10 cellular contexts compared by ENCODE assay signal in the genomic region with DNA sequence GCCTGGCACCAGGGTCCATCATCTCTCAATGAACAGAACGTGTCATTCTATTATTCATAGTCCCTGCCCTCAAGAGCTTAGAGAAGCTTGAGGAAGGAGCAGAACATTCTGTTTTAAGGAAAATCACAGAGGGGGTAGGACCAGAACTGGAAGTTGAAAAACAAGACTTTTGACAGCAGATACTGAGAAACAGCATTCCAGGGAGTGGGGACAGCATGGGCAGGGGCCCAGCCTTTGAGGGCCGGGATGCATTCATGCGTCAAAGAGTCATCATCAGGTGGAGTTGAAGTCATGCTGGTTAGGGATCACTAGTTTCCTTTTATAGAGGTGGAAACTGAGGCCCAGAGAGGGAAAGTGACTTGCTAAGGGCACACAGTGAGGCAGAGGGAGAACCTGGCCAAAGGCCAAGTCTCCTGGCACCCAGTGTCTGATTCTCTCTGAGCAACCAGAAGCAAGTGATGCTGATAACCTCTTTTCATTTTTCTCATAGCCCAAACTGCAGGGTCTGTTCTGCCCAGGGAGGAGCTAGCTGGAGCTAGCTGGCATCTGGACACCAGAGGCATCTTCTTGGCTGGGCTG. TPM values are rescaled to one million over a fixed set of nuclear protein-coding genes. Genes with fewer than 3 reads are reported as not detected.
DNase-seq lines count a peak whose midpoint lies in the region; TF ChIP-seq lines count a peak whose summit lies in the region.
"Had no signal": no experiment of that assay in that cellular context is flagged by ENCODE, and none has a peak within 500 bp of the region (broad histone marks: within the 10 kb centered on the region; RNA-seq: fewer than 3 reads in every experiment).

No MANE protein-coding gene starts in this region.

- H3K4me1 ChIP-seq in testis (peaks cover 42% of the 10 kb centered on the region), mesendoderm (ENCODE audit: control insufficient read depth, low read depth, low read length) (peaks cover 10% of the 10 kb centered on the region), SJCRH30 (peaks cover 22% of the 10 kb centered on the region)

- H3K36me3 Mint-ChIP-seq in activated CD4-positive, alpha-beta T cell treated with anti-CD3 and anti-CD28 coated beads, Interleukin-2, amount 10 ng/mL, durations not matched to agents 24 days and 14 days (ENCODE audit: low read depth): peaks cover 2% of the 10 kb centered on the region

- H3K18ac ChIP-seq in mesendoderm (ENCODE audit: low read length): no peak overlapping the region

- DNase-seq in activated CD4-positive, alpha-beta T cell treated with anti-CD3 and anti-CD28 coated beads, Interleukin-2, amount 10 ng/mL, durations not matched to agents 24 days and 14 days: no peak
- DNase-seq in activated CD4-positive, alpha-beta T cell treated with anti-CD3 and anti-CD28 coated beads for 4 hours: no peak
- DNase-seq in RPMI8226 (peak; percentile 67), iPS-NIHi7 (ENCODE audit: extremely low spot score) (peak; percentile 5), testis (no peak), mesendoderm (no peak), lower leg skin (ENCODE audit: low spot score in 2 of 2) (no peak), SJCRH30 (no peak)
- DNase-seq: Caco-2; effector CD8-positive, alpha-beta T cell had no signal

- 70% methylated on average over 3 of the region's 3 CpGs for WGBS in testis, 2 donors
- WGBS in mesendoderm (ENCODE audit: extremely low coverage, insufficient coverage, low lambda C conversion rate): no CpG with 5 or more reads among the region's 3 CpGs
- WGBS in lower leg skin, 2 donors: 67 to 73% methylated on average over 3 of the region's 3 CpGs

- peaks cover 50% of the 10 kb centered on the region for H3K4me1 Mint-ChIP-seq in activated CD4-positive, alpha-beta T cell treated with anti-CD3 and anti-CD28 coated beads, Interleukin-2, amount 10 ng/mL, durations not matched to agents 24 days and 14 days

- H3K36me3 ChIP-seq in testis (ENCODE audit: low read depth, missing control alignments): no peaks in the 10 kb centered on the region
- H3K36me3 ChIP-seq in mesendoderm (ENCODE audit: control insufficient read depth, insufficient read depth, low read length): no peaks in the 10 kb centered on the region
- H3K36me3 ChIP-seq in SJCRH30: no peaks in the 10 kb centered on the region

- H3K79me2 ChIP-seq in mesendoderm (ENCODE audit: control insufficient read depth, insufficient read depth, low read length): peaks cover 19% of the 10 kb centered on the region

- no peak overlapping the region for H3K56ac ChIP-seq in mesendoderm (ENCODE audit: low read length)

- intact Hi-C loops in activated CD4-positive, alpha-beta T cell treated with anti-CD3 and anti-CD28 coated beads, Interleukin-2, amount 10 ng/mL, durations not matched to agents 24 days and 14 days (cut with micrococcal nuclease): no loop called here
- intact Hi-C loops in testis (cut with DNase I; ENCODE audit: low total_unique reads) (no loop called here), lower leg skin (cut with DNase I; ENCODE audit: low total_unique reads) (no loop called here)

- H3K27ac ChIP-seq in testis (peak overlapping the region; percentile 4 to 94), mesendoderm (ENCODE audit: low read depth, low read length) (no peak overlapping the region), SJCRH30 (no peak overlapping the region)

- H3K4ac ChIP-seq in mesendoderm (ENCODE audit: low read depth, low read length): no peak overlapping the region

- no peak overlapping the region for H4K5ac ChIP-seq in mesendoderm (ENCODE audit: low read length)

- TF ChIP-seq POLR2A in testis (IDR thresholded peaks at IDR 0.05): no peak
- no peak for TF ChIP-seq POLR2A in lower leg skin (IDR thresholded peaks at IDR 0.05)

- H3K23ac ChIP-seq in mesendoderm (ENCODE audit: low read length): no peak overlapping the region

- no peak overlapping the region for H2AK5ac ChIP-seq in mesendoderm (ENCODE audit: low read length)

- H3K27me3 ChIP-seq in testis: no peaks in the 10 kb centered on the region
- H3K27me3 ChIP-seq in mesendoderm (ENCODE audit: insufficient read depth, low read length, poor library complexity): no peaks in the 10 kb centered on the region
- no peaks in the 10 kb centered on the region for H3K27me3 ChIP-seq in SJCRH30

- H3K9ac ChIP-seq in mesendoderm (ENCODE audit: low read length): no peak overlapping the region

- H3K9me3 ChIP-seq in testis (no peaks in the 10 kb centered on the region), SJCRH30 (replicated peaks) (no peaks in the 10 kb centered on the region)
- H3K9me3 ChIP-seq: Caco-2 had no signal

- H3K4me2 ChIP-seq in mesendoderm (ENCODE audit: low read length): no peak overlapping the region

- TF ChIP-seq CTCF in testis (IDR thresholded peaks at IDR 0.05): no peak
- TF ChIP-seq CTCF in lower leg skin (IDR thresholded peaks at IDR 0.05): no peak

- H3K27ac Mint-ChIP-seq in activated CD4-positive, alpha-beta T cell treated with anti-CD3 and anti-CD28 coated beads, Interleukin-2, amount 10 ng/mL, durations not matched to agents 24 days and 14 days: peak overlapping the region; percentile 91

- H3K27me3 Mint-ChIP-seq in activated CD4-positive, alpha-beta T cell treated with anti-CD3 and anti-CD28 coated beads, Interleukin-2, amount 10 ng/mL, durations not matched to agents 24 days and 14 days: no peaks in the 10 kb centered on the region

- no peak overlapping the region for H4K8ac ChIP-seq in mesendoderm (ENCODE audit: low read depth, low read length)

- no peak overlapping the region for H2BK15ac ChIP-seq in mesendoderm (replicated peaks; ENCODE audit: low read depth)

- H3K9me3 Mint-ChIP-seq in activated CD4-positive, alpha-beta T cell treated with anti-CD3 and anti-CD28 coated beads, Interleukin-2, amount 10 ng/mL, durations not matched to agents 24 days and 14 days: no peaks in the 10 kb centered on the region

- H2BK120ac ChIP-seq in mesendoderm (ENCODE audit: low read depth, low read length): no peak overlapping the region

- peak overlapping the region; percentile 89 for H3K4me3 Mint-ChIP-seq in activated CD4-positive, alpha-beta T cell treated with anti-CD3 and anti-CD28 coated beads, Interleukin-2, amount 10 ng/mL, durations not matched to agents 24 days and 14 days

- H3K4me3 ChIP-seq in testis (no peak overlapping the region), mesendoderm (ENCODE audit: low read length) (no peak overlapping the region), lower leg skin (ENCODE audit: low read depth, poor library complexity, severe bottlenecking) (no peak overlapping the region), SJCRH30 (no peak overlapping the region)

- H2BK5ac ChIP-seq in mesendoderm (ENCODE audit: low read length): no peak overlapping the region

- peaks cover 11% of the 10 kb centered on the region for H3K79me1 ChIP-seq in mesendoderm (ENCODE audit: low read length)

RNA-seq across cellular contexts. Expression of a gene that starts 41.5 kb away (rescaled TPM):
- total RNA-seq in activated CD4-positive, alpha-beta T cell treated with anti-CD3 and anti-CD28 coated beads, Interleukin-2, amount 10 ng/mL, durations not matched to agents 24 days and 14 days: 26.5 and 31.1 TPM in 2 replicates
- total RNA-seq in testis (10 to 100 TPM; 33.1 to 36.1 TPM), lower leg skin (10 to 100 TPM; 17.4 to 66.8 (median 30.5) TPM)
- 21.2 TPM for polyA plus RNA-seq in testis (ENCODE audit: insufficient read depth, low read depth, low replicate concordance)
- 17.7 TPM for polyA plus RNA-seq in mesendoderm (2013, experiment 1 of 2)
- 18.7 TPM for polyA plus RNA-seq in mesendoderm (2013, experiment 2 of 2)
- total RNA-seq in SJCRH30 (2014; rRNA removed; shearing (Covaris generic)): 3.6 and 5.2 TPM in 2 replicates

Comparison
In these comparisons a context has a peak if more than half of its experiments do, and no peak if none do; other contexts are left out.
1. DNase-seq: peak in RPMI8226 (single experiment) and iPS-NIHi7 (single experiment); none in activated CD4-positive, alpha-beta T cell treated with anti-CD3 and anti-CD28 coated beads, Interleukin-2, amount 10 ng/mL, durations not matched to agents 24 days and 14 days (single experiment), activated CD4-positive, alpha-beta T cell treated with anti-CD3 and anti-CD28 coated beads for 4 hours (0 of 2), testis (single experiment), mesendoderm (single experiment), lower leg skin (0 of 2) and SJCRH30 (0 of 2).
2. H3K27ac ChIP-seq: peak in testis (2 of 2); none in mesendoderm (single experiment) and SJCRH30 (single experiment).